In the genomic region with DNA sequence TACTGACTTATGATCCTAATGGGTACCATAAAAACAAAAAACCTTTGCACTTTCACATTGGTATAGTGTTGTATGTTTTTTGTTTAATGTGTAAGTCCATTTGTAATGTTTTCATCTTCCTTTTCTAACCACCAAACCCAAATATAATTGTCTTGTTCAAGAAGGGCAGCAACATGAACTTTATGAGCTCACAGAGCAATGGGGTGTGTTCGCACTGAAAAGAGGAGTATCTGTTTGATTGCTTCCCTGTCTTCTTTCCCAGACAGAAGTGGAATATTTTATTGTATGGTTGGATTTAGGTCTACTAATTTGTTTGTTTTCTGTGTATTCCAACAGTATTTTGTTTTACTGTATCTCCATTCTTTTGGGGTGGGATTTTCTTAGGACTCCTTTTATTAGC, we compare ENCODE assay signal across 24 cellular contexts.
DNase-seq lines count a peak whose midpoint lies in the region; ATAC-seq and TF ChIP-seq lines count a peak whose summit lies in the region.
"Had no signal": no experiment of that assay in that cellular context is flagged by ENCODE, and none has a peak within 500 bp of the region (broad histone marks: within the 10 kb centered on the region; RNA-seq: fewer than 3 reads in every experiment).

No MANE protein-coding gene starts in this region.

- intact Hi-C loops in mucosa of descending colon (cut with DNase I, micrococcal nuclease), result no loop called here
- intact Hi-C loops in PC-3 (cut with micrococcal nuclease), result no loop called here
- intact Hi-C loops in CD8-positive, alpha-beta T cell (cut with DNase I, micrococcal nuclease), result no loop called here

- no peak overlapping the region for H3K9ac ChIP-seq in PC-3 (ENCODE audit: low read length)
- H3K9ac ChIP-seq: neural progenitor cell had no signal

- no peak overlapping the region for H3K4me2 ChIP-seq in PC-3 (ENCODE audit: low read length)
- H3K4me2 ChIP-seq: neural progenitor cell had no signal

- no peaks in the 10 kb centered on the region for H3K36me3 Mint-ChIP-seq in effector memory CD8-positive, alpha-beta T cell (ENCODE audit: insufficient read depth)
- H3K36me3 Mint-ChIP-seq in CD8-positive, alpha-beta T cell, result no peaks in the 10 kb centered on the region

- ATAC-seq in mucosa of descending colon, result peak; percentile 66
- ATAC-seq in PC-3, result no peak
- no peak for ATAC-seq in GM21529 (IDR thresholded peaks at IDR 0.05; ENCODE audit: unreplicated experiment)
- no peak for ATAC-seq in effector memory CD8-positive, alpha-beta T cell (replicated peaks)
- ATAC-seq in CD8-positive, alpha-beta T cell, result no peak
- ATAC-seq: lower lobe of right lung; sciatic nerve; stimulated activated naive CD8-positive, alpha-beta T cell treated with anti-CD3 and anti-CD28 coated beads, Interleukin-15, Interleukin-2, amounts not matched to agents 100 U/mL and 50 U/mL, for 24 hours had no signal

- no peak overlapping the region for H3K4me3 ChIP-seq in mucosa of descending colon
- H3K4me3 ChIP-seq in PC-3 (ENCODE audit: low read length), result no peak overlapping the region
- no peak overlapping the region for H3K4me3 ChIP-seq in CD8-positive, alpha-beta T cell (ENCODE audit: low read depth, low read length)
- H3K4me3 ChIP-seq: HAP-1, lower lobe of right lung, neural progenitor cell, thyroid gland had no signal

- H3F3A ChIP-seq in PC-3 (ENCODE audit: low read length, unreplicated experiment), result no peaks in the 10 kb centered on the region

- H3K4me1 ChIP-seq in mucosa of descending colon (ENCODE audit: low read depth) (peaks cover 16% of the 10 kb centered on the region), PC-3 (ENCODE audit: insufficient read depth, low read length) (peaks cover 8% of the 10 kb centered on the region; the same call in 1 of the 2 replicates)
- H3K4me1 ChIP-seq in CD8-positive, alpha-beta T cell (ENCODE audit: insufficient read depth, low read length), result peaks cover 4% of the 10 kb centered on the region

- H3K27ac Mint-ChIP-seq in effector memory CD8-positive, alpha-beta T cell, result peak overlapping the region in 1 of 2 donors; percentile 4
- no peak overlapping the region for H3K27ac Mint-ChIP-seq in CD8-positive, alpha-beta T cell
- H3K27ac Mint-ChIP-seq: B cell, neural progenitor cell had no signal

- H3K36me3 ChIP-seq in mucosa of descending colon (ENCODE audit: low read depth) (no peaks in the 10 kb centered on the region), PC-3 (ENCODE audit: low read depth, low read length) (no peaks in the 10 kb centered on the region)
- no peaks in the 10 kb centered on the region for H3K36me3 ChIP-seq in CD8-positive, alpha-beta T cell (ENCODE audit: insufficient read depth, low read length)
- H3K36me3 ChIP-seq: HAP-1, lower lobe of right lung, neural progenitor cell, thyroid gland had no signal

- DNase-seq in NCI-H748 (lab: John Stamatoyannopoulos, UW; ENCODE audit: unreplicated experiment) (peak; percentile 36), NCI-H748 treated with DMSO at 0.1 percent for 48 hours (lab: John Stamatoyannopoulos, UW) (no peak), caudate nucleus (lab: John Stamatoyannopoulos, UW) (no peak), mucosa of descending colon (no peak), PC-3 (no peak)
- no peak for DNase-seq in effector memory CD8-positive, alpha-beta T cell
- DNase-seq in CD8-positive, alpha-beta T cell, result no peak
- DNase-seq: activated CD4-positive, alpha-beta T cell treated with anti-CD3 and anti-CD28 coated beads, Interleukin-2, amount 50 U/mL, for 4 hours; activated CD4-positive, CD25-positive, alpha-beta regulatory T cell; activated naive CD4-positive, alpha-beta T cell treated with Interleukin-2 at 50 U/mL for 16 hours; CD8-positive, alpha-beta memory T cell; lower lobe of right lung; NCI-H1694; NCI-H524 treated with DMSO at 0.1 percent for 48 hours; stimulated activated naive CD8-positive, alpha-beta T cell treated with anti-CD3 and anti-CD28 coated beads, Interleukin-15, Interleukin-2, amounts not matched to agents 100 U/mL and 50 U/mL, for 24 hours; T-helper 1 cell; thyroid gland had no signal

- no peaks in the 10 kb centered on the region for H3K27me3 Mint-ChIP-seq in effector memory CD8-positive, alpha-beta T cell
- H3K27me3 Mint-ChIP-seq in CD8-positive, alpha-beta T cell (ENCODE audit: low read depth), result no peaks in the 10 kb centered on the region
- H3K27me3 Mint-ChIP-seq: B cell; brain; CD8-positive, alpha-beta memory T cell had no signal

- H3K27ac ChIP-seq in caudate nucleus (ENCODE audit: low read depth, low read length) (peak overlapping the region; percentile 28), PC-3 (ENCODE audit: low read length) (no peak overlapping the region)
- H3K27ac ChIP-seq in CD8-positive, alpha-beta T cell (ENCODE audit: low read depth, low read length), result no peak overlapping the region
- H3K27ac ChIP-seq: epithelial cell of prostate, lower lobe of right lung, neural progenitor cell, thyroid gland had no signal

- BruUV-seq in PC-3 (replicated peaks; lab: Mats Ljungman, UMichigan), result no TSS peak

- no peak for TF ChIP-seq CTCF in mucosa of descending colon (IDR thresholded peaks at IDR 0.05)
- no peak for TF ChIP-seq CTCF in PC-3 (conservative IDR thresholded peaks at IDR 0.05; ENCODE audit: low read depth, low read length)
- no peak for TF ChIP-seq CTCF in CD8-positive, alpha-beta T cell (IDR thresholded peaks at IDR 0.05)

- H3K9me3 Mint-ChIP-seq in effector memory CD8-positive, alpha-beta T cell, result no peaks in the 10 kb centered on the region
- no peaks in the 10 kb centered on the region for H3K9me3 Mint-ChIP-seq in CD8-positive, alpha-beta T cell
- H3K9me3 Mint-ChIP-seq: CD8-positive, alpha-beta memory T cell had no signal

- H4K20me1 ChIP-seq in PC-3 (ENCODE audit: low read length), result no peaks in the 10 kb centered on the region

- H3K79me2 ChIP-seq in PC-3 (ENCODE audit: low read length), result peaks cover 48% of the 10 kb centered on the region

- peaks cover 47 to 74% of the 10 kb centered on the region in 2 donors for H3K4me1 Mint-ChIP-seq in effector memory CD8-positive, alpha-beta T cell (ENCODE audit: low read depth in 2 of 2)
- H3K4me1 Mint-ChIP-seq in CD8-positive, alpha-beta T cell (ENCODE audit: low read depth), result peaks cover 65% of the 10 kb centered on the region

- CTCF ChIA-PET in PC-3 (lab: Charles Lee), result no interaction called here
- CTCF ChIA-PET in CD8-positive, alpha-beta T cell (lab: Charles Lee), result no interaction called here

- H3K4me3 Mint-ChIP-seq in effector memory CD8-positive, alpha-beta T cell, result no peak overlapping the region
- no peak overlapping the region for H3K4me3 Mint-ChIP-seq in CD8-positive, alpha-beta T cell
- H3K4me3 Mint-ChIP-seq: B cell, brain, neural progenitor cell had no signal

- POLR2A ChIA-PET in PC-3 (lab: Charles Lee; ENCODE audit: unreplicated experiment), result interaction anchor here (0.6 to 0.7 kb wide), 2 partner anchors 11 to 27 kb away, joined by 5 read pairs; no protein-coding TSS in a partner anchor
- POLR2A ChIA-PET in CD8-positive, alpha-beta T cell (lab: Charles Lee), result no interaction called here

- no peaks in the 10 kb centered on the region for H3K9me3 ChIP-seq in mucosa of descending colon
- H3K9me3 ChIP-seq in PC-3 (ENCODE audit: low read length), result no peaks in the 10 kb centered on the region
- H3K9me3 ChIP-seq in CD8-positive, alpha-beta T cell (ENCODE audit: low read length), result no peaks in the 10 kb centered on the region
- H3K9me3 ChIP-seq: HAP-1, lower lobe of right lung, thyroid gland had no signal

- no peaks in the 10 kb centered on the region for H3K9me2 ChIP-seq in PC-3 (replicated peaks; ENCODE audit: low read length)

- H2AFZ ChIP-seq in PC-3 (ENCODE audit: low read length), result no peak overlapping the region
- H2AFZ ChIP-seq: neural progenitor cell had no signal

- no peaks in the 10 kb centered on the region for H3K27me3 ChIP-seq in PC-3 (ENCODE audit: low read length)
- H3K27me3 ChIP-seq in CD8-positive, alpha-beta T cell (ENCODE audit: insufficient read depth, low read length), result no peaks in the 10 kb centered on the region
- H3K27me3 ChIP-seq: neural progenitor cell, thyroid gland had no signal
